In genomic region chr7:17498230-17498629, GRCh38 we compare ENCODE assay signal across 18 cellular contexts.
DNase-seq lines count a peak whose midpoint lies in the region; ATAC-seq and TF ChIP-seq lines count a peak whose summit lies in the region.
"Had no signal": no experiment of that assay in that cellular context is flagged by ENCODE, and none has a peak within 500 bp of the region (broad histone marks: within the 10 kb centered on the region; RNA-seq: fewer than 3 reads in every experiment).

No MANE protein-coding gene starts in this region.

- no peaks in the 10 kb centered on the region for H3K27me3 Mint-ChIP-seq in CD4-positive, alpha-beta T cell

- peaks cover 0 to 43% (median 2%) of the 10 kb centered on the region in 4 donors for H3K4me1 ChIP-seq in right lobe of liver
- H3K4me1 ChIP-seq in vagina, result peaks cover 28% of the 10 kb centered on the region

- no peaks in the 10 kb centered on the region for H3K36me3 Mint-ChIP-seq in CD4-positive, alpha-beta T cell (ENCODE audit: low read depth)
- H3K36me3 Mint-ChIP-seq: CD8-positive, alpha-beta memory T cell had no signal

- intact Hi-C loops in right lobe of liver (cut with DNase I), result no loop called here
- intact Hi-C loops in vagina (cut with DNase I), result no loop called here
- intact Hi-C loops in CD4-positive, alpha-beta T cell (cut with DNase I, micrococcal nuclease), result no loop called here

- H3K36me3 ChIP-seq in right lobe of liver, result no peaks in the 10 kb centered on the region
- no peaks in the 10 kb centered on the region for H3K36me3 ChIP-seq in vagina

- H3K4me3 ChIP-seq in right lobe of liver, result no peak overlapping the region
- no peak overlapping the region for H3K4me3 ChIP-seq in vagina

- TF ChIP-seq POLR2A in right lobe of liver (IDR thresholded peaks at IDR 0.05) (no peak), vagina (IDR thresholded peaks at IDR 0.05) (no peak)

- H3K27me3 ChIP-seq in right lobe of liver (no peaks in the 10 kb centered on the region), vagina (no peaks in the 10 kb centered on the region)
- H3K27me3 ChIP-seq in CD4-positive, alpha-beta T cell (ENCODE audit: control insufficient read depth, insufficient read depth, low read length), result no peaks in the 10 kb centered on the region

- H3K9me3 ChIP-seq in right lobe of liver, result no peaks in the 10 kb centered on the region
- no peaks in the 10 kb centered on the region for H3K9me3 ChIP-seq in vagina
- H3K9me3 ChIP-seq in CD4-positive, alpha-beta T cell (ENCODE audit: control insufficient read depth, low read length), result no peaks in the 10 kb centered on the region
- H3K9me3 ChIP-seq: SK-N-SH had no signal

- no peaks in the 10 kb centered on the region for H3K9me3 Mint-ChIP-seq in CD4-positive, alpha-beta T cell
- H3K9me3 Mint-ChIP-seq: CD8-positive, alpha-beta memory T cell; HFFc6 had no signal

- POLR2A ChIA-PET in CD4-positive, alpha-beta T cell (lab: Charles Lee), result no interaction called here

- CTCF ChIA-PET in CD4-positive, alpha-beta T cell (lab: Charles Lee), result no interaction called here

- WGBS in right lobe of liver (ENCODE audit: insufficient coverage, low coverage, low lambda C conversion rate, missing lambda C conversion rate), result 23% methylated on average over 4 of the region's 4 CpGs

- H3K4me3 Mint-ChIP-seq in CD4-positive, alpha-beta T cell, result no peak overlapping the region
- H3K4me3 Mint-ChIP-seq: CD8-positive, alpha-beta memory T cell; HFFc6 had no signal

- no peak overlapping the region for H3K27ac Mint-ChIP-seq in CD4-positive, alpha-beta T cell
- H3K27ac Mint-ChIP-seq: CD8-positive, alpha-beta memory T cell; HFFc6 had no signal

- TF ChIP-seq CTCF in right lobe of liver (IDR thresholded peaks at IDR 0.05) (no peak), vagina (IDR thresholded peaks at IDR 0.05) (no peak)
- TF ChIP-seq CTCF in CD4-positive, alpha-beta T cell (IDR thresholded peaks at IDR 0.05), result no peak

- H3K27ac ChIP-seq in right lobe of liver (peak overlapping the region in 1 of 3 donors; percentile 49), vagina (peak overlapping the region; percentile 19)
- no peak overlapping the region for H3K27ac ChIP-seq in CD4-positive, alpha-beta T cell (ENCODE audit: low read depth, low read length)
- H3K27ac ChIP-seq: HL-60 had no signal

- peak; percentile 17 for DNase-seq in NCI-H1105 treated with DMSO at 0.1 percent for 48 hours (lab: John Stamatoyannopoulos, UW)
- no peak for DNase-seq in NCI-H1105 (lab: John Stamatoyannopoulos, UW)
- DNase-seq in RPMI8226, result peak; percentile 15
- DNase-seq in right lobe of liver, result peak in 1 of 3 donors; percentile 24
- no peak for DNase-seq in vagina (ENCODE audit: extremely low spot score in 2 of 2)
- DNase-seq in activated CD8-positive, alpha-beta memory T cell treated with anti-CD3 and anti-CD28 coated beads for 24 hours, result no peak
- DNase-seq in CD4-positive, alpha-beta T cell, result no peak
- DNase-seq: 8988T; C1 segment of cervical spinal cord; CD8-positive, alpha-beta memory T cell; EL; HFFc6; KG1; NCI-H1092 treated with DMSO at 0.1 percent for 48 hours; NCI-H1694; SIG-M5; SK-N-SH had no signal

- ATAC-seq in right lobe of liver, result peak; percentile 53 to 80 (median 72)
- no peak for ATAC-seq in CD4-positive, alpha-beta T cell (ENCODE audit: poor library complexity)

- H3K4me1 Mint-ChIP-seq in CD4-positive, alpha-beta T cell (ENCODE audit: low read depth), result no peaks in the 10 kb centered on the region
- H3K4me1 Mint-ChIP-seq: CD8-positive, alpha-beta memory T cell had no signal

Comparison
In these comparisons a context has a peak if more than half of its experiments do, and no peak if none do; other contexts are left out.
1. DNase-seq: peak in NCI-H1105 treated with DMSO at 0.1 percent for 48 hours (single experiment) and RPMI8226 (single experiment); none in NCI-H1105 (single experiment), vagina (0 of 2), activated CD8-positive, alpha-beta memory T cell treated with anti-CD3 and anti-CD28 coated beads for 24 hours (single experiment) and CD4-positive, alpha-beta T cell (0 of 10).